ENCODE assay signal across 9 cellular contexts in genomic region chr5:74605759-74606158, GRCh38.
"Had no signal": no experiment of that assay in that cellular context is flagged by ENCODE, and none has a peak within 500 bp of the region (broad histone marks: within the 10 kb centered on the region; RNA-seq: fewer than 3 reads in every experiment).

No MANE protein-coding gene starts in this region.

- H3K9me3 ChIP-seq: HAP-1 had no signal

- H2AFZ ChIP-seq: GM23248, GM23338 had no signal

- H3K27ac ChIP-seq: GM23248 had no signal

- ATAC-seq: GM23338, HCT116 had no signal

- H3K36me3 ChIP-seq: HAP-1 had no signal

- H3K9ac ChIP-seq: GM23248 had no signal

- H3K4me1 ChIP-seq: HAP-1 had no signal

- H3K4me2 ChIP-seq: GM23338 had no signal

- DNase-seq: GM23248, GOT3, H7, H9, HCEC 1CT, HFFc6 had no signal

- H3K4me3 ChIP-seq: GM23248, GM23338, HAP-1 had no signal
